Comparison of ENCODE assay signal across 12 cellular contexts in genomic region chr10:89534826-89535166, GRCh38. TPM values are rescaled to one million over a fixed set of nuclear protein-coding genes. Genes with fewer than 3 reads are reported as not detected.
A peak's percentile ranks its signal among the peaks of the same experiment; 100 is the strongest.
DNase-seq lines count a peak whose midpoint lies in the region; ATAC-seq, FAIRE-seq and TF ChIP-seq lines count a peak whose summit lies in the region.
"Had no signal": no experiment of that assay in that cellular context is flagged by ENCODE, and none has a peak within 500 bp of the region (broad histone marks: within the 10 kb centered on the region; RNA-seq: fewer than 3 reads in every experiment).

No MANE protein-coding gene starts in this region.

- H3K79me2 ChIP-seq in fibroblast of lung (ENCODE audit: control insufficient read depth, insufficient read depth, low read length) = no peaks in the 10 kb centered on the region

- peak overlapping the region; percentile 91 for H3K4me2 ChIP-seq in fibroblast of lung (ENCODE audit: extremely low read depth, insufficient read depth, low read length)

- peak overlapping the region in 1 of 7 donors; percentile 69 for H3K27ac Mint-ChIP-seq in CD4-positive, alpha-beta memory T cell
- H3K27ac Mint-ChIP-seq: effector memory CD8-positive, alpha-beta T cell had no signal

- peak overlapping the region in 7 of 8 donors; percentile 10 to 59 (median 36) for H3K4me3 Mint-ChIP-seq in CD4-positive, alpha-beta memory T cell

- H3K27me3 ChIP-seq in CD4-positive, alpha-beta memory T cell (ENCODE audit: insufficient read depth, low read length) = peaks cover 20% of the 10 kb centered on the region
- H3K27me3 ChIP-seq in RWPE2 (ENCODE audit: insufficient read depth, poor library complexity, severe bottlenecking) (peaks cover 4% of the 10 kb centered on the region), fibroblast of lung (ENCODE audit: control insufficient read depth, insufficient read depth, low read length) (no peaks in the 10 kb centered on the region), pancreas (no peaks in the 10 kb centered on the region)

- POLR2A ChIA-PET in CD4-positive, alpha-beta memory T cell (lab: Charles Lee; ENCODE audit: partially characterized antibody) = no interaction called here

- H2AFZ ChIP-seq in fibroblast of lung (ENCODE audit: low read length) = no peak overlapping the region

- H3K27ac ChIP-seq in CD4-positive, alpha-beta memory T cell (ENCODE audit: low read depth, low read length) = no peak overlapping the region
- no peak overlapping the region for H3K27ac ChIP-seq in RWPE2 (ENCODE audit: poor library complexity, severe bottlenecking)
- no peak overlapping the region for H3K27ac ChIP-seq in fibroblast of lung (ENCODE audit: insufficient read depth, low read length)
- peak overlapping the region in 3 of 4 donors; percentile 63 to 87 (median 80) for H3K27ac ChIP-seq in pancreas

- no peak overlapping the region for H3K4me3 ChIP-seq in CD4-positive, alpha-beta memory T cell (ENCODE audit: low read length in 2 of 2)
- H3K4me3 ChIP-seq in RWPE2 (ENCODE audit: severe bottlenecking) (peak overlapping the region; percentile 32), fibroblast of lung (replicated peaks in 1 of 4; ENCODE audit: control extremely low read depth in 1 of 4, insufficient read depth in 1 of 4, low read depth in 3 of 4, low read length in 4 of 4) (peak overlapping the region; percentile 45 to 60 (median 52)), pancreas (peak overlapping the region; percentile 35 to 62 (median 40))

- peaks cover 40 to 41% of the 10 kb centered on the region in 2 donors for H3K27me3 Mint-ChIP-seq in CD4-positive, alpha-beta memory T cell

- intact Hi-C loops in CD4-positive, alpha-beta memory T cell (cut with micrococcal nuclease) = no loop called here
- intact Hi-C loops in pancreas (cut with DNase I) = loop anchor here in 1 of 3 donors (10.0 kb wide), 1 partner anchor 60 kb away; no protein-coding TSS in a partner anchor

- DNase-seq in CD4-positive, alpha-beta memory T cell = no peak
- DNase-seq in RWPE2 (ENCODE audit: low spot score) = no peak
- DNase-seq in fibroblast of lung (ENCODE audit: low read depth in 2 of 2) = no peak
- DNase-seq in pancreas = no peak
- no peak for DNase-seq in mesenteric fat pad (ENCODE audit: low spot score)
- no peak for DNase-seq in HT-29 (ENCODE audit: low spot score)
- DNase-seq: effector memory CD8-positive, alpha-beta T cell; midbrain; NCI-H2171 had no signal

- peaks cover 8 to 16% (median 10%) of the 10 kb centered on the region in 4 donors for H3K4me1 Mint-ChIP-seq in CD4-positive, alpha-beta memory T cell

- no peak for FAIRE-seq in pancreas (lab: Jason Lieb, UNC)

- no peak for ATAC-seq in RWPE2 (ENCODE audit: low read depth)
- no peak for ATAC-seq in pancreas
- no peak for ATAC-seq in GM19351 (IDR thresholded peaks at IDR 0.05; ENCODE audit: unreplicated experiment)
- ATAC-seq in GM21576 (IDR thresholded peaks at IDR 0.05; ENCODE audit: unreplicated experiment) = no peak
- ATAC-seq: effector memory CD8-positive, alpha-beta T cell; HCT116 had no signal

- no peak overlapping the region for H3K9ac ChIP-seq in fibroblast of lung (ENCODE audit: insufficient read depth, low read length)

- no peaks in the 10 kb centered on the region for H4K20me1 ChIP-seq in fibroblast of lung (ENCODE audit: control insufficient read depth, extremely low read depth, insufficient read depth, low read length)

- 5 to 9% methylated on average over 8 of the region's 8 CpGs for WGBS in pancreas, 2 donors

- H3K36me3 ChIP-seq in CD4-positive, alpha-beta memory T cell (ENCODE audit: insufficient read depth, low read length) = no peaks in the 10 kb centered on the region
- no peaks in the 10 kb centered on the region for H3K36me3 ChIP-seq in RWPE2 (ENCODE audit: low read depth)
- H3K36me3 ChIP-seq in fibroblast of lung (ENCODE audit: control insufficient read depth, insufficient read depth, low read length) = no peaks in the 10 kb centered on the region
- H3K36me3 ChIP-seq in pancreas = no peaks in the 10 kb centered on the region

- peaks cover 0 to 2% (median 0%) of the 10 kb centered on the region in 8 donors for H3K9me3 Mint-ChIP-seq in CD4-positive, alpha-beta memory T cell
- H3K9me3 Mint-ChIP-seq: effector memory CD8-positive, alpha-beta T cell had no signal

- H3K36me3 Mint-ChIP-seq in CD4-positive, alpha-beta memory T cell = no peaks in the 10 kb centered on the region

- TF ChIP-seq CTCF in RWPE2 (IDR thresholded peaks at IDR 0.05; ENCODE audit: poor library complexity, severe bottlenecking) (no peak), fibroblast of lung (conservative IDR thresholded peaks at IDR 0.05 in 1 of 2, IDR thresholded peaks at IDR 0.05 in 1 of 2; ENCODE audit: low read depth in 1 of 2, low read length in 2 of 2) (no peak), pancreas (IDR thresholded peaks at IDR 0.05) (no peak)

- no peaks in the 10 kb centered on the region for H3K4me1 ChIP-seq in CD4-positive, alpha-beta memory T cell (ENCODE audit: insufficient read depth, low read length)
- H3K4me1 ChIP-seq in RWPE2 (ENCODE audit: insufficient read depth, poor library complexity, severe bottlenecking) (peaks cover 17% of the 10 kb centered on the region), fibroblast of lung (ENCODE audit: control insufficient read depth, extremely low read depth, insufficient read depth, low read length) (peaks cover 2% of the 10 kb centered on the region), pancreas (no peaks in the 10 kb centered on the region)

- H3K9me3 ChIP-seq in CD4-positive, alpha-beta memory T cell (ENCODE audit: control insufficient read depth in 1 of 2, low read length in 2 of 2) = no peaks in the 10 kb centered on the region
- H3K9me3 ChIP-seq in RWPE2 (ENCODE audit: severe bottlenecking) = no peaks in the 10 kb centered on the region
- no peaks in the 10 kb centered on the region for H3K9me3 ChIP-seq in fibroblast of lung (ENCODE audit: control insufficient read depth, insufficient read depth, low read depth, low read length)
- H3K9me3 ChIP-seq in pancreas = no peaks in the 10 kb centered on the region

- CTCF ChIA-PET in CD4-positive, alpha-beta memory T cell (lab: Charles Lee; ENCODE audit: partially characterized antibody) = no interaction called here

RNA-seq across cellular contexts. Expression of gene SLC16A12, which starts 0.6 kb away (rescaled TPM):
- total RNA-seq in CD4-positive, alpha-beta memory T cell = not detected
- polyA plus RNA-seq in CD4-positive, alpha-beta memory T cell = not detected
- total RNA-seq in fibroblast of lung (under 0.01 TPM in 2 replicates), pancreas (10 to 100 TPM; 12.8 to 38.2 (median 28.4) TPM), mesenteric fat pad (0.22 TPM)
- polyA plus RNA-seq in fibroblast of lung (0.26 and 0.46 TPM in 2 replicates), pancreas (10 to 100 TPM in 1 of 2 donors, 1 to 10 TPM in 1; 6.0 to 18.8 TPM)
- polyA plus RNA-seq in fibroblast of lung (2012) = 0.07 and 0.30 TPM in 2 replicates
- polyA minus RNA-seq in fibroblast of lung (ENCODE audit: low replicate concordance) = 0.56 TPM in 1 of 2 replicates, not detected in the other
- total RNA-seq in HT-29 (2014; rRNA removed; shearing (Covaris generic)) = 0.03 and 0.18 TPM in 2 replicates

Comparison
In these comparisons a context has a peak if more than half of its experiments do, and no peak if none do; other contexts are left out.
1. H3K27ac ChIP-seq: peak in pancreas (3 of 4); none in CD4-positive, alpha-beta memory T cell (single experiment), RWPE2 (single experiment) and fibroblast of lung (single experiment).
2. H3K4me3 ChIP-seq: peak in RWPE2 (single experiment), fibroblast of lung (4 of 4) and pancreas (4 of 4); none in CD4-positive, alpha-beta memory T cell (0 of 2).
3. RNA of gene SLC16A12, which starts 0.6 kb away (total RNA-seq): 12.8 to 38.2 TPM in pancreas; 0.22 TPM in mesenteric fat pad (single experiment), 0.03 to 0.18 TPM in HT-29, not detected in CD4-positive, alpha-beta memory T cell and under 0.01 TPM in fibroblast of lung; every median in the first group is over 10 times any median in the second.